ENCODE assay signal across 17 cellular contexts in the genomic region with DNA sequence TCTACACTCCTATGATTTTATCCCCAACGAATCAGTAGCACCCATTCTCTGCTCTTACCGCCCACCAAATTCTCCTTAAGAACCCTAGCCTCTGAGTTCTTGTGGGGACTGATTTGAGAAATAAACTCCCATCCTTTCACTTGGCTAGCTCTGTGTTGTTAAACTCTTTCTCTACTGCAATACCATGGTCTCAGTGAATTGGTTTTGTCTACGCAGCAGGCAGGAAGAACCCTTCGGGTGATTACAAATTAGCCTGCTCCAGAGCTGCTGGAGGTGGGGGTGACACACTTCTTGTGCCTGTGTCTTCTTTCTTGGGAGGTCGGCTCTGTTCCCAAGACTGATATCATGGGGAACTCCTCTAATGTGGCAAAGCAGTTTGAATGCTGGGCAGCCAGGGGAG. TPM values are rescaled to one million over a fixed set of nuclear protein-coding genes. Genes with fewer than 3 reads are reported as not detected.
A peak's percentile ranks its signal among the peaks of the same experiment; 100 is the strongest.
DNase-seq lines count a peak whose midpoint lies in the region; ATAC-seq, FAIRE-seq and TF ChIP-seq lines count a peak whose summit lies in the region.
"Had no signal": no experiment of that assay in that cellular context is flagged by ENCODE, and none has a peak within 500 bp of the region (broad histone marks: within the 10 kb centered on the region; RNA-seq: fewer than 3 reads in every experiment).

No MANE protein-coding gene starts in this region.

- H3K27me3 Mint-ChIP-seq in dendritic cell treated with granulocyte-macrophage colony-stimulating factor and Interleukin-4, amounts not matched to agents 40 ng/mL and 50 ng/mL, for 4 days: peaks cover 32% of the 10 kb centered on the region
- peaks cover 32% of the 10 kb centered on the region for H3K27me3 Mint-ChIP-seq in activated T-cell treated with anti-CD3 and anti-CD28 coated beads, Interleukin-2, amount 50 U/mL, for 4 hours (ENCODE audit: low read depth)

- in situ Hi-C loops in IMR-90 (cut with MboI; ENCODE audit: low sequenced_read_pairs): loop anchor here (25.0 kb wide), 1 partner anchor 578 kb away; no protein-coding TSS in a partner anchor
- in situ Hi-C loops in HepG2 (cut with HindIII; ENCODE audit: extremely low pct_ligation_motif_present, low pct_unique_long_range_greater_than_20kb): loop anchor here (5.0 kb wide), 1 partner anchor 33 kb away; the partner anchor contains the start of gene C1R

- POLR2A ChIA-PET in IMR-90 (lab: Charles Lee; ENCODE audit: unreplicated experiment) (no interaction called here), HepG2 (lab: Yijun Ruan, JAX) (interaction anchor here (0.9 to 2.0 kb wide), 4 partner anchors 10 to 115 kb away, joined by 3 to 14 read pairs (median 7); partner anchors contain the start of genes C12orf57, C1RL and RNU7-1)

- H3K4ac ChIP-seq in IMR-90 (ENCODE audit: low read depth, low read length): peak overlapping the region; percentile 44

- ATAC-seq in IMR-90 (ENCODE audit: low read depth) (no peak), HepG2 (no peak), HG03354 (IDR thresholded peaks at IDR 0.05; ENCODE audit: poor library complexity, severe bottlenecking, unreplicated experiment) (no peak)
- no peak for ATAC-seq in activated T-cell treated with anti-CD3 and anti-CD28 coated beads, Interleukin-2, amount 50 U/mL, for 4 hours
- ATAC-seq: CD8-positive, alpha-beta T cell had no signal

- H3K9ac ChIP-seq in IMR-90 (ENCODE audit: low read depth, low read length) (no peak overlapping the region), HepG2 (ENCODE audit: insufficient read depth, low read depth, low read length) (no peak overlapping the region)

- H3K9me1 ChIP-seq in IMR-90 (ENCODE audit: insufficient read depth, low read length): peaks cover 9% of the 10 kb centered on the region

- H3K27me3 ChIP-seq in IMR-90 (ENCODE audit: control insufficient read depth, insufficient read depth, low read length): peaks cover 9% of the 10 kb centered on the region
- H3K27me3 ChIP-seq in HepG2 (ENCODE audit: control insufficient read depth in 1 of 2, insufficient read depth in 2 of 2, low read length in 2 of 2): no peaks in the 10 kb centered on the region

- CTCF ChIA-PET in IMR-90 (lab: Yijun Ruan, JAX) (interaction anchor here (1.4 kb wide), 1 partner anchor 18 kb away, joined by 3 read pairs; no protein-coding TSS in a partner anchor), HepG2 (lab: Yijun Ruan, JAX; ENCODE audit: low intra/inter-chr PET ratio, low total read pairs) (interaction anchor here (2.1 to 3.3 kb wide), 2 partner anchors 50 to 86 kb away, joined by 5 to 16 read pairs; partner anchors contain the start of gene C1RL)

- no peaks in the 10 kb centered on the region for H3K36me3 Mint-ChIP-seq in dendritic cell treated with granulocyte-macrophage colony-stimulating factor and Interleukin-4, amounts not matched to agents 40 ng/mL and 50 ng/mL, for 4 days (ENCODE audit: low read depth)
- H3K36me3 Mint-ChIP-seq in activated T-cell treated with anti-CD3 and anti-CD28 coated beads, Interleukin-2, amount 50 U/mL, for 4 hours (ENCODE audit: insufficient read depth): no peaks in the 10 kb centered on the region
- H3K36me3 Mint-ChIP-seq: CD8-positive, alpha-beta T cell had no signal

- no peak overlapping the region for H2AFZ ChIP-seq in IMR-90 (replicated peaks; ENCODE audit: low read length, poor library complexity)
- no peak overlapping the region for H2AFZ ChIP-seq in HepG2 (ENCODE audit: low read length)

- H2BK20ac ChIP-seq in IMR-90 (ENCODE audit: low read depth, low read length): peak overlapping the region; percentile 91; the same call in 1 of the 2 replicates

- no peak overlapping the region for H3K4me2 ChIP-seq in IMR-90 (ENCODE audit: low read depth, low read length)
- H3K4me2 ChIP-seq in HepG2 (ENCODE audit: low read depth, low read length): no peak overlapping the region

- no peak overlapping the region for H4K91ac ChIP-seq in IMR-90 (ENCODE audit: insufficient read depth, low read depth, low read length)

- H3K18ac ChIP-seq in IMR-90 (ENCODE audit: low read depth, low read length): no peak overlapping the region

- no peak for TF ChIP-seq POLR2A in IMR-90 (IDR thresholded peaks at IDR 0.05; ENCODE audit: low read depth, low read length)
- no peak for TF ChIP-seq POLR2A in HepG2 (IDR thresholded peaks at IDR 0.05; ENCODE audit: insufficient read depth in 1 of 2, low read depth in 2 of 2, low read length in 2 of 2)

- H2AK9ac ChIP-seq in IMR-90 (replicated peaks; ENCODE audit: low read depth, low read length, poor library complexity): peak overlapping the region; percentile 18

- no peak overlapping the region for H3K27ac ChIP-seq in IMR-90 (ENCODE audit: insufficient read depth, low read length)
- H3K27ac ChIP-seq in HepG2 (ENCODE audit: extremely low read length, insufficient read depth, low read length): no peak overlapping the region

- H3K36me3 ChIP-seq in IMR-90 (ENCODE audit: control insufficient read depth, insufficient read depth, low read length) (peaks cover 7% of the 10 kb centered on the region; the same call in 1 of the 2 replicates), HepG2 (replicated peaks in 1 of 2; ENCODE audit: control insufficient read depth in 1 of 2, insufficient read depth in 2 of 2, low read length in 2 of 2) (no peaks in the 10 kb centered on the region)

- no peak overlapping the region; the same call in 1 of the 2 replicates for H2AK5ac ChIP-seq in IMR-90 (ENCODE audit: low read depth, low read length)

- no peak overlapping the region; the same call in 1 of the 2 replicates for H4K5ac ChIP-seq in IMR-90 (ENCODE audit: low read depth, low read length)

- no peaks in the 10 kb centered on the region for H3K79me2 ChIP-seq in HepG2 (ENCODE audit: insufficient read depth, low read length)

- no peak for TF ChIP-seq CTCF in IMR-90 (conservative IDR thresholded peaks at IDR 0.05; ENCODE audit: low read depth, low read length)
- TF ChIP-seq CTCF in HepG2 (CRISPR knock-in tag; IDR thresholded peaks at IDR 0.05): no peak

- no peak overlapping the region for H3K23ac ChIP-seq in IMR-90 (ENCODE audit: low read depth, low read length)

- TF ChIP-seq EP300 in HepG2 (IDR thresholded peaks at IDR 0.05; ENCODE audit: low read depth in 2 of 2, low read length in 2 of 2) (no peak), HepG2 (CRISPR knock-in tag; IDR thresholded peaks at IDR 0.05; ENCODE audit: borderline replicate concordance) (no peak)

- FAIRE-seq in HepG2 (lab: Jason Lieb, UNC): no peak
- FAIRE-seq: G401.6, GM12892 had no signal

- no peak for DNase-seq in IMR-90
- DNase-seq in HepG2 (ENCODE audit: low spot score): no peak
- no peak for DNase-seq in activated T-cell treated with anti-CD3 and anti-CD28 coated beads, Interleukin-2, amount 50 U/mL, for 4 hours
- DNase-seq in activated CD8-positive, alpha-beta memory T cell treated with anti-CD3 and anti-CD28 coated beads, Interleukin-2, amount 50 U/mL, for 48 hours: no peak
- DNase-seq: C1 segment of cervical spinal cord; Caco-2; CD4-positive, CD25-positive, alpha-beta regulatory T cell; CD8-positive, alpha-beta T cell; DMS153; DND-41; GOT3; H7; HCEC 1CT had no signal

- H3K4me1 ChIP-seq in IMR-90 (ENCODE audit: control insufficient read depth, insufficient read depth, low read length) (peaks cover 7% of the 10 kb centered on the region), HepG2 (ENCODE audit: insufficient read depth, low read length) (peaks cover 64% of the 10 kb centered on the region)

- H2BK15ac ChIP-seq in IMR-90 (ENCODE audit: low read depth, low read length): no peak overlapping the region; the same call in 2 of the 3 replicates

- dilution Hi-C loops in IMR-90 (cut with HindIII; ENCODE audit: low sequenced_read_pairs, unreplicated experiment): no loop called here

- H3K4me3 ChIP-seq in IMR-90 (ENCODE audit: insufficient read depth, low read depth, low read length) (no peak overlapping the region), HepG2 (replicated peaks in 1 of 3; ENCODE audit: insufficient read depth in 1 of 3, low read depth in 2 of 3, low read length in 3 of 3) (no peak overlapping the region)

- H3K4me1 Mint-ChIP-seq in dendritic cell treated with granulocyte-macrophage colony-stimulating factor and Interleukin-4, amounts not matched to agents 40 ng/mL and 50 ng/mL, for 4 days (ENCODE audit: low read depth): peaks cover 45% of the 10 kb centered on the region
- no peaks in the 10 kb centered on the region for H3K4me1 Mint-ChIP-seq in activated T-cell treated with anti-CD3 and anti-CD28 coated beads, Interleukin-2, amount 50 U/mL, for 4 hours (ENCODE audit: low read depth)

- H3K9me3 ChIP-seq in IMR-90 (ENCODE audit: control insufficient read depth, insufficient read depth, low read length) (no peaks in the 10 kb centered on the region), HepG2 (ENCODE audit: low read length) (no peaks in the 10 kb centered on the region)
- H3K9me3 ChIP-seq: Caco-2 had no signal

- H3K4me3 Mint-ChIP-seq in dendritic cell treated with granulocyte-macrophage colony-stimulating factor and Interleukin-4, amounts not matched to agents 40 ng/mL and 50 ng/mL, for 4 days: no peak overlapping the region
- no peak overlapping the region for H3K4me3 Mint-ChIP-seq in activated T-cell treated with anti-CD3 and anti-CD28 coated beads, Interleukin-2, amount 50 U/mL, for 4 hours
- H3K4me3 Mint-ChIP-seq: CD4-positive, CD25-positive, alpha-beta regulatory T cell; CD8-positive, alpha-beta T cell had no signal

- peak overlapping the region; percentile 93 for H2BK120ac ChIP-seq in IMR-90 (ENCODE audit: low read depth, low read length)

- TF ChIP-seq RAD21 in IMR-90 (IDR thresholded peaks at IDR 0.05; ENCODE audit: low read length) (no peak), HepG2 (CRISPR knock-in tag; IDR thresholded peaks at IDR 0.05) (no peak)

- H3K27ac Mint-ChIP-seq in dendritic cell treated with granulocyte-macrophage colony-stimulating factor and Interleukin-4, amounts not matched to agents 40 ng/mL and 50 ng/mL, for 4 days: peak overlapping the region; percentile 68
- H3K27ac Mint-ChIP-seq: CD4-positive, CD25-positive, alpha-beta regulatory T cell; CD8-positive, alpha-beta T cell had no signal

- WGBS in IMR-90 (ENCODE audit: extremely low coverage in 2 of 2, insufficient read length in 1 of 2), 2 experiments: no CpG with 5 or more reads among the region's 5 CpGs
- 41% methylated on average over 5 of the region's 5 CpGs for WGBS in HepG2 (ENCODE audit: low lambda C conversion rate)

- no peak overlapping the region for H4K8ac ChIP-seq in IMR-90 (ENCODE audit: low read depth in 2 of 2, low read length in 2 of 2)

- no peak overlapping the region for H3K14ac ChIP-seq in IMR-90 (replicated peaks; ENCODE audit: low read depth, low read length)

- no peaks in the 10 kb centered on the region for H3K9me3 Mint-ChIP-seq in dendritic cell treated with granulocyte-macrophage colony-stimulating factor and Interleukin-4, amounts not matched to agents 40 ng/mL and 50 ng/mL, for 4 days
- H3K9me3 Mint-ChIP-seq in activated T-cell treated with anti-CD3 and anti-CD28 coated beads, Interleukin-2, amount 50 U/mL, for 4 hours: no peaks in the 10 kb centered on the region
- H3K9me3 Mint-ChIP-seq: CD8-positive, alpha-beta T cell had no signal

- H3K79me1 ChIP-seq in IMR-90 (ENCODE audit: low read depth in 1 of 2, low read length in 2 of 2): peaks cover 4 to 10% of the 10 kb centered on the region in 2 experiments; a peak in 3 of 4 replicates

- BruUV-seq in IMR-90 (replicated peaks; lab: Mats Ljungman, UMichigan): no TSS peak
- BruUV-seq in HepG2 (replicated peaks; lab: Mats Ljungman, UMichigan): no TSS peak

- H3K56ac ChIP-seq in IMR-90 (ENCODE audit: extremely low read depth, insufficient read depth, low read length): no peak overlapping the region

- intact Hi-C loops in IMR-90 (cut with micrococcal nuclease): no loop called here
- intact Hi-C loops in dendritic cell treated with granulocyte-macrophage colony-stimulating factor and Interleukin-4, amounts not matched to agents 40 ng/mL and 50 ng/mL, for 4 days (cut with micrococcal nuclease): loop anchor here (5.0 kb wide), 1 partner anchor 33 kb away; the partner anchor contains the start of gene C1R
- intact Hi-C loops in HepG2 (cut with micrococcal nuclease; ENCODE audit: unreplicated experiment): no loop called here

- no peak overlapping the region for H2BK5ac ChIP-seq in IMR-90 (ENCODE audit: low read depth, low read length, poor library complexity, severe bottlenecking)

- H4K20me1 ChIP-seq in IMR-90 (ENCODE audit: insufficient read depth, low read length): no peaks in the 10 kb centered on the region
- no peaks in the 10 kb centered on the region for H4K20me1 ChIP-seq in HepG2 (ENCODE audit: insufficient read depth, low read length)

RNA-seq across cellular contexts. Expression of gene C1S, which starts 1.7 kb away (rescaled TPM):
- 34.4 and 49.6 TPM in 2 replicates for total RNA-seq in IMR-90 (2012; rRNA removed)
- 64.1 and 85.4 TPM in 2 replicates for polyA plus RNA-seq in IMR-90 (2012; rRNA removed)
- polyA plus RNA-seq in IMR-90 (2012; cell fraction: cytosol; rRNA removed): 38.0 and 64.8 TPM in 2 replicates
- 60.2 and 228 TPM in 2 replicates for polyA plus RNA-seq in IMR-90 (2012; cell fraction: nucleus; rRNA removed; ENCODE audit: low replicate concordance)
- 8.2 and 18.2 TPM in 2 replicates for total RNA-seq in HepG2 (2016; rRNA removed; fragmentation: Illumina TruSeq; extraction: Trizol)
- total RNA-seq in HepG2 (2016; cell fraction: cytosol; rRNA removed; fragmentation: Illumina TruSeq; extraction: Trizol; ENCODE audit: low read depth): 2.7 and 2.8 TPM in 2 replicates
- total RNA-seq in HepG2 (2016; cell fraction: insoluble cytoplasmic fraction; rRNA removed; fragmentation: Illumina TruSeq; extraction: Trizol): 8.4 and 18.7 TPM in 2 replicates
- 3.2 and 3.7 TPM in 2 replicates for total RNA-seq in HepG2 (2016; cell fraction: membrane; rRNA removed; fragmentation: Illumina TruSeq; extraction: Trizol)
- total RNA-seq in HepG2 (2016; cell fraction: nucleus; rRNA removed; fragmentation: Illumina TruSeq; extraction: Trizol): 17.9 and 19.4 TPM in 2 replicates
- polyA plus RNA-seq in HepG2 (2011; rRNA removed): 14.5 and 23.3 TPM in 2 replicates
- polyA plus RNA-seq in HepG2 (2011; cell fraction: cytosol; rRNA removed): 9.6 and 18.5 TPM in 2 replicates
- 14.4 and 22.0 TPM in 2 replicates for polyA plus RNA-seq in HepG2 (2011; cell fraction: nucleus; rRNA removed)
- 9.8 and 10.0 TPM in 2 replicates for polyA plus RNA-seq in HepG2 (2012)
- 0.91 and 1.0 TPM in 2 replicates for polyA plus RNA-seq in HepG2 (2016; cell fraction: cytosol; fragmentation: Illumina TruSeq; extraction: Trizol; ENCODE audit: low read depth)
- 6.4 and 6.7 TPM in 2 replicates for polyA plus RNA-seq in HepG2 (2016; cell fraction: insoluble cytoplasmic fraction; fragmentation: Illumina TruSeq; extraction: Trizol; ENCODE audit: low read depth)
- 1.8 and 2.2 TPM in 2 replicates for polyA plus RNA-seq in HepG2 (2016; cell fraction: membrane; fragmentation: Illumina TruSeq; extraction: Trizol; ENCODE audit: low read depth)
- 26.0 and 30.9 TPM in 2 replicates for polyA plus RNA-seq in HepG2 (2016; cell fraction: nucleus; fragmentation: Illumina TruSeq; extraction: Trizol; ENCODE audit: insufficient read depth, low read depth)
- 3.8 and 12.0 TPM in 2 replicates for polyA minus RNA-seq in HepG2 (2011; rRNA and poly(A)+ RNA removed; ENCODE audit: low replicate concordance)
- 7.0 and 14.3 TPM in 2 replicates for polyA minus RNA-seq in HepG2 (2011; cell fraction: cytosol; rRNA and poly(A)+ RNA removed)
- polyA minus RNA-seq in HepG2 (2011; cell fraction: nucleus; rRNA and poly(A)+ RNA removed): 14.0 and 26.4 TPM in 2 replicates
- total RNA-seq in activated T-cell treated with anti-CD3 and anti-CD28 coated beads, Interleukin-2, amount 50 U/mL, for 4 hours: 1 to 10 TPM; 1.6 to 1.7 (median 1.6) TPM
- polyA plus RNA-seq: CD4-positive, CD25-positive, alpha-beta regulatory T cell had no signal

RNA-seq across cellular contexts. Expression of gene C1R, which starts 33.4 kb away (rescaled TPM):
- 19.4 and 38.4 TPM in 2 replicates for total RNA-seq in IMR-90 (2012; rRNA removed)
- 153 and 165 TPM in 2 replicates for polyA plus RNA-seq in IMR-90 (2012; rRNA removed)
- 93.2 and 225 TPM in 2 replicates for polyA plus RNA-seq in IMR-90 (2012; cell fraction: cytosol; rRNA removed)
- polyA plus RNA-seq in IMR-90 (2012; cell fraction: nucleus; rRNA removed; ENCODE audit: low replicate concordance): 86.8 and 97.2 TPM in 2 replicates
- 1.7 and 3.5 TPM in 2 replicates for total RNA-seq in HepG2 (2016; rRNA removed; fragmentation: Illumina TruSeq; extraction: Trizol)
- total RNA-seq in HepG2 (2016; cell fraction: cytosol; rRNA removed; fragmentation: Illumina TruSeq; extraction: Trizol; ENCODE audit: low read depth): 0.44 and 0.61 TPM in 2 replicates
- 2.6 and 4.1 TPM in 2 replicates for total RNA-seq in HepG2 (2016; cell fraction: insoluble cytoplasmic fraction; rRNA removed; fragmentation: Illumina TruSeq; extraction: Trizol)
- 0.93 and 1.4 TPM in 2 replicates for total RNA-seq in HepG2 (2016; cell fraction: membrane; rRNA removed; fragmentation: Illumina TruSeq; extraction: Trizol)
- 3.8 and 4.3 TPM in 2 replicates for total RNA-seq in HepG2 (2016; cell fraction: nucleus; rRNA removed; fragmentation: Illumina TruSeq; extraction: Trizol)
- polyA plus RNA-seq in HepG2 (2011; rRNA removed): 6.5 and 11.2 TPM in 2 replicates
- polyA plus RNA-seq in HepG2 (2011; cell fraction: cytosol; rRNA removed): 6.2 and 6.5 TPM in 2 replicates
- polyA plus RNA-seq in HepG2 (2011; cell fraction: nucleus; rRNA removed): 6.1 and 8.4 TPM in 2 replicates
- polyA plus RNA-seq in HepG2 (2012): 1.2 and 1.9 TPM in 2 replicates
- polyA plus RNA-seq in HepG2 (2016; cell fraction: cytosol; fragmentation: Illumina TruSeq; extraction: Trizol; ENCODE audit: low read depth): 0.42 and 0.57 TPM in 2 replicates
- 1.6 and 2.2 TPM in 2 replicates for polyA plus RNA-seq in HepG2 (2016; cell fraction: insoluble cytoplasmic fraction; fragmentation: Illumina TruSeq; extraction: Trizol; ENCODE audit: low read depth)
- polyA plus RNA-seq in HepG2 (2016; cell fraction: membrane; fragmentation: Illumina TruSeq; extraction: Trizol; ENCODE audit: low read depth): 1.2 and 1.3 TPM in 2 replicates
- polyA plus RNA-seq in HepG2 (2016; cell fraction: nucleus; fragmentation: Illumina TruSeq; extraction: Trizol; ENCODE audit: insufficient read depth, low read depth): 6.5 and 7.1 TPM in 2 replicates
- polyA minus RNA-seq in HepG2 (2011; rRNA and poly(A)+ RNA removed; ENCODE audit: low replicate concordance): 3.3 and 5.9 TPM in 2 replicates
- 0.70 and 1.3 TPM in 2 replicates for polyA minus RNA-seq in HepG2 (2011; cell fraction: cytosol; rRNA and poly(A)+ RNA removed)
- polyA minus RNA-seq in HepG2 (2011; cell fraction: nucleus; rRNA and poly(A)+ RNA removed): 1.7 and 2.7 TPM in 2 replicates
- 1 to 10 TPM in 2 of 3 donors, under 1 TPM in 1; 0.98 to 2.3 (median 1.7) TPM for total RNA-seq in activated T-cell treated with anti-CD3 and anti-CD28 coated beads, Interleukin-2, amount 50 U/mL, for 4 hours

RNA-seq across cellular contexts. Expression of gene LPCAT3, which starts 40.6 kb away (rescaled TPM):
- total RNA-seq in IMR-90 (2012; rRNA removed) (6.4 and 7.0 TPM in 2 replicates), HepG2 (2016; rRNA removed; fragmentation: Illumina TruSeq; extraction: Trizol) (22.1 and 44.5 TPM in 2 replicates)
- polyA plus RNA-seq in IMR-90 (2012; rRNA removed) (17.4 and 18.6 TPM in 2 replicates), HepG2 (2011; rRNA removed) (62.7 and 64.3 TPM in 2 replicates)
- polyA plus RNA-seq in IMR-90 (2012; cell fraction: cytosol; rRNA removed): 12.0 and 14.0 TPM in 2 replicates
- 18.1 and 40.0 TPM in 2 replicates for polyA plus RNA-seq in IMR-90 (2012; cell fraction: nucleus; rRNA removed; ENCODE audit: low replicate concordance)
- 15.6 and 16.1 TPM in 2 replicates for total RNA-seq in HepG2 (2016; cell fraction: cytosol; rRNA removed; fragmentation: Illumina TruSeq; extraction: Trizol; ENCODE audit: low read depth)
- 19.8 and 46.9 TPM in 2 replicates for total RNA-seq in HepG2 (2016; cell fraction: insoluble cytoplasmic fraction; rRNA removed; fragmentation: Illumina TruSeq; extraction: Trizol)
- 25.0 and 25.2 TPM in 2 replicates for total RNA-seq in HepG2 (2016; cell fraction: membrane; rRNA removed; fragmentation: Illumina TruSeq; extraction: Trizol)
- total RNA-seq in HepG2 (2016; cell fraction: nucleus; rRNA removed; fragmentation: Illumina TruSeq; extraction: Trizol): 47.0 and 56.7 TPM in 2 replicates
- polyA plus RNA-seq in HepG2 (2011; cell fraction: cytosol; rRNA removed): 50.0 and 61.5 TPM in 2 replicates
- polyA plus RNA-seq in HepG2 (2011; cell fraction: nucleus; rRNA removed): 28.8 and 35.4 TPM in 2 replicates
- polyA plus RNA-seq in HepG2 (2012): 34.6 and 45.3 TPM in 2 replicates
- polyA plus RNA-seq in HepG2 (2016; cell fraction: cytosol; fragmentation: Illumina TruSeq; extraction: Trizol; ENCODE audit: low read depth): 12.9 and 13.6 TPM in 2 replicates
- 25.6 and 31.4 TPM in 2 replicates for polyA plus RNA-seq in HepG2 (2016; cell fraction: insoluble cytoplasmic fraction; fragmentation: Illumina TruSeq; extraction: Trizol; ENCODE audit: low read depth)
- 26.7 TPM in 2 replicates for polyA plus RNA-seq in HepG2 (2016; cell fraction: membrane; fragmentation: Illumina TruSeq; extraction: Trizol; ENCODE audit: low read depth)
- 89.0 and 95.4 TPM in 2 replicates for polyA plus RNA-seq in HepG2 (2016; cell fraction: nucleus; fragmentation: Illumina TruSeq; extraction: Trizol; ENCODE audit: insufficient read depth, low read depth)
- 92.1 and 114 TPM in 2 replicates for polyA minus RNA-seq in HepG2 (2011; rRNA and poly(A)+ RNA removed; ENCODE audit: low replicate concordance)
- polyA minus RNA-seq in HepG2 (2011; cell fraction: cytosol; rRNA and poly(A)+ RNA removed): 27.7 TPM in 2 replicates
- polyA minus RNA-seq in HepG2 (2011; cell fraction: nucleus; rRNA and poly(A)+ RNA removed): 34.9 and 49.9 TPM in 2 replicates
- 10 to 100 TPM; 24.4 to 27.6 (median 25.0) TPM for total RNA-seq in activated T-cell treated with anti-CD3 and anti-CD28 coated beads, Interleukin-2, amount 50 U/mL, for 4 hours

RNA-seq across cellular contexts. Expression of gene C1RL, which starts 50.2 kb away (rescaled TPM):
- total RNA-seq in IMR-90 (2012; rRNA removed): 7.5 and 9.1 TPM in 2 replicates
- 12.0 and 12.3 TPM in 2 replicates for polyA plus RNA-seq in IMR-90 (2012; rRNA removed)
- polyA plus RNA-seq in IMR-90 (2012; cell fraction: cytosol; rRNA removed): 4.2 and 12.6 TPM in 2 replicates
- polyA plus RNA-seq in IMR-90 (2012; cell fraction: nucleus; rRNA removed; ENCODE audit: low replicate concordance): 18.0 and 18.4 TPM in 2 replicates
- total RNA-seq in HepG2 (2016; rRNA removed; fragmentation: Illumina TruSeq; extraction: Trizol): 14.2 and 28.9 TPM in 2 replicates
- total RNA-seq in HepG2 (2016; cell fraction: cytosol; rRNA removed; fragmentation: Illumina TruSeq; extraction: Trizol; ENCODE audit: low read depth): 4.9 and 5.6 TPM in 2 replicates
- 14.6 and 24.7 TPM in 2 replicates for total RNA-seq in HepG2 (2016; cell fraction: insoluble cytoplasmic fraction; rRNA removed; fragmentation: Illumina TruSeq; extraction: Trizol)
- 9.1 and 10.3 TPM in 2 replicates for total RNA-seq in HepG2 (2016; cell fraction: membrane; rRNA removed; fragmentation: Illumina TruSeq; extraction: Trizol)
- 30.9 and 42.1 TPM in 2 replicates for total RNA-seq in HepG2 (2016; cell fraction: nucleus; rRNA removed; fragmentation: Illumina TruSeq; extraction: Trizol)
- 53.1 and 73.4 TPM in 2 replicates for polyA plus RNA-seq in HepG2 (2011; rRNA removed)
- 32.8 and 36.0 TPM in 2 replicates for polyA plus RNA-seq in HepG2 (2011; cell fraction: cytosol; rRNA removed)
- 60.3 and 87.6 TPM in 2 replicates for polyA plus RNA-seq in HepG2 (2011; cell fraction: nucleus; rRNA removed)
- polyA plus RNA-seq in HepG2 (2012): 22.3 and 28.7 TPM in 2 replicates
- 3.0 and 3.5 TPM in 2 replicates for polyA plus RNA-seq in HepG2 (2016; cell fraction: cytosol; fragmentation: Illumina TruSeq; extraction: Trizol; ENCODE audit: low read depth)
- polyA plus RNA-seq in HepG2 (2016; cell fraction: insoluble cytoplasmic fraction; fragmentation: Illumina TruSeq; extraction: Trizol; ENCODE audit: low read depth): 14.0 and 14.1 TPM in 2 replicates
- polyA plus RNA-seq in HepG2 (2016; cell fraction: membrane; fragmentation: Illumina TruSeq; extraction: Trizol; ENCODE audit: low read depth): 5.6 and 7.3 TPM in 2 replicates
- 51.4 and 56.2 TPM in 2 replicates for polyA plus RNA-seq in HepG2 (2016; cell fraction: nucleus; fragmentation: Illumina TruSeq; extraction: Trizol; ENCODE audit: insufficient read depth, low read depth)
- polyA minus RNA-seq in HepG2 (2011; rRNA and poly(A)+ RNA removed; ENCODE audit: low replicate concordance): 41.3 and 114 TPM in 2 replicates
- 30.1 and 38.2 TPM in 2 replicates for polyA minus RNA-seq in HepG2 (2011; cell fraction: cytosol; rRNA and poly(A)+ RNA removed)
- 34.5 and 39.2 TPM in 2 replicates for polyA minus RNA-seq in HepG2 (2011; cell fraction: nucleus; rRNA and poly(A)+ RNA removed)
- total RNA-seq in activated T-cell treated with anti-CD3 and anti-CD28 coated beads, Interleukin-2, amount 50 U/mL, for 4 hours: 1 to 10 TPM; 3.7 to 7.0 (median 6.0) TPM
